Comparison of ENCODE assay signal across 8 cellular contexts in genomic region chr19:6279931-6280591, GRCh38. TPM values are rescaled to one million over a fixed set of nuclear protein-coding genes. Genes with fewer than 3 reads are reported as not detected.
DNase-seq lines count a peak whose midpoint lies in the region; ATAC-seq, FAIRE-seq and TF ChIP-seq lines count a peak whose summit lies in the region.

Gene MLLT1, minus strand, starts transcription at chr19:6279975. Its CDS starts 191 bp downstream, at chr19:6279784.

- peak; percentile 74 for DNase-seq in AG04449 (ENCODE audit: low read depth, low spot score)
- peak; percentile 97 for DNase-seq in NCI-H226
- peak; percentile 97 for DNase-seq in WTC11 (ENCODE audit: low spot score)
- peak; percentile 80 for DNase-seq in bronchial epithelial cell (ENCODE audit: low read depth)
- peak; percentile 100 for DNase-seq in iPS-NIHi7 (ENCODE audit: extremely low spot score)
- peak; percentile 88 for DNase-seq in smooth muscle cell of the brain vasculature (ENCODE audit: low read depth, low spot score)

- H3K4me3 ChIP-seq in AG04449 (ENCODE audit: low read depth, low read length) (peak within 1 kb of the TSS; percentile 78), bronchial epithelial cell (ENCODE audit: low read depth, low read length) (peak within 1 kb of the TSS; percentile 75)

- peaks cover 38% of the 10 kb centered on the region for H3K4me1 Mint-ChIP-seq in WTC11

- CTCF ChIA-PET in AG04449 (lab: Yijun Ruan, JAX) (interaction anchor here (0.7 to 1.0 kb wide), 4 partner anchors 8 to 152 kb away, joined by 3 read pairs; no protein-coding TSS in a partner anchor), WTC11 (lab: Charles Lee) (no interaction called here)

- POLR2A ChIA-PET in AG04449 (lab: Yijun Ruan, JAX), result no interaction called here
- POLR2A ChIA-PET in WTC11 (lab: Charles Lee), result no interaction called here

- no peaks in the 10 kb centered on the region for H3K27me3 ChIP-seq in bronchial epithelial cell (ENCODE audit: control insufficient read depth, insufficient read depth, low read length)

- ATAC-seq in GM18868 (IDR thresholded peaks at IDR 0.05; ENCODE audit: unreplicated experiment), result peak; percentile 98
- peak; percentile 86 for ATAC-seq in HG03135 (IDR thresholded peaks at IDR 0.05; ENCODE audit: unreplicated experiment)
- ATAC-seq in WTC11, result peak; percentile 98

- H3K36me3 Mint-ChIP-seq in WTC11, result no peaks in the 10 kb centered on the region; the same call in 1 of the 2 replicates

- H3K36me3 ChIP-seq in bronchial epithelial cell (ENCODE audit: control insufficient read depth, insufficient read depth, low read length), result no peaks in the 10 kb centered on the region

- peaks cover 22% of the 10 kb centered on the region for H3K9me3 Mint-ChIP-seq in WTC11

- peak within 1 kb of the TSS; percentile 86 for H3K4me3 Mint-ChIP-seq in WTC11

- H3K27me3 Mint-ChIP-seq in WTC11 (ENCODE audit: low read depth), result peaks cover 23% of the 10 kb centered on the region

- TF ChIP-seq CTCF in AG04449 (IDR thresholded peaks at IDR 0.05; ENCODE audit: insufficient read depth, low read length, missing control alignments) (peak; percentile 58), WTC11 (IDR thresholded peaks at IDR 0.05) (peak; percentile 77), bronchial epithelial cell (IDR thresholded peaks at IDR 0.05; ENCODE audit: insufficient read depth, low read length, severe bottlenecking) (peak; percentile 64)

- no peak for FAIRE-seq in bronchial epithelial cell (lab: Jason Lieb, UNC)

- 0 out of 2 replicates have a peak within 1 kb of the TSS, but pooled peaks have one; percentile 83 for H3K27ac Mint-ChIP-seq in WTC11

TF ChIP-seq in WTC11, 78 proteins besides CTCF, POLR2A, EP300 and RAD21 (continues in another document):
- TF ChIP-seq, protein P1, sequence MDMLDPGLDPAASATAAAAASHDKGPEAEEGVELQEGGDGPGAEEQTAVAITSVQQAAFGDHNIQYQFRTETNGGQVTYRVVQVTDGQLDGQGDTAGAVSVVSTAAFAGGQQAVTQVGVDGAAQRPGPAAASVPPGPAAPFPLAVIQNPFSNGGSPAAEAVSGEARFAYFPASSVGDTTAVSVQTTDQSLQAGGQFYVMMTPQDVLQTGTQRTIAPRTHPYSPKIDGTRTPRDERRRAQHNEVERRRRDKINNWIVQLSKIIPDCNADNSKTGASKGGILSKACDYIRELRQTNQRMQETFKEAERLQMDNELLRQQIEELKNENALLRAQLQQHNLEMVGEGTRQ (CRISPR knock-in tag; IDR thresholded peaks at IDR 0.05), result peak; percentile 71
- TF ChIP-seq ZNF317 (CRISPR knock-in tag; IDR thresholded peaks at IDR 0.05; ENCODE audit: borderline replicate concordance, low read depth) (0 out of 2 replicates have a peak, but pooled peaks have one; percentile 59), ZBTB21 (CRISPR knock-in tag; IDR thresholded peaks at IDR 0.05; ENCODE audit: borderline replicate concordance) (no peak), FOXK1 (CRISPR knock-in tag; IDR thresholded peaks at IDR 0.05) (peak; percentile 69; the same call in 1 of the 2 replicates), GABPB1 (CRISPR knock-in tag; IDR thresholded peaks at IDR 0.05) (peak; percentile 79), EMX1 (CRISPR knock-in tag; IDR thresholded peaks at IDR 0.05) (no peak), ZNF416 (CRISPR knock-in tag; IDR thresholded peaks at IDR 0.05) (no peak), CBFB (CRISPR knock-in tag; IDR thresholded peaks at IDR 0.05; ENCODE audit: low read depth) (no peak), JUN (CRISPR knock-in tag; IDR thresholded peaks at IDR 0.05) (no peak), HMGXB4 (CRISPR knock-in tag; IDR thresholded peaks at IDR 0.05) (no peak), IRF2 (CRISPR knock-in tag; IDR thresholded peaks at IDR 0.05; ENCODE audit: borderline replicate concordance, low read depth) (no peak), NFATC4 (CRISPR knock-in tag; IDR thresholded peaks at IDR 0.05) (no peak), ATF1 (CRISPR knock-in tag; IDR thresholded peaks at IDR 0.05) (0 out of 2 replicates have a peak, but pooled peaks have one; percentile 61), ELF4 (CRISPR knock-in tag; IDR thresholded peaks at IDR 0.05; ENCODE audit: low read depth) (no peak), JAZF1 (CRISPR knock-in tag; IDR thresholded peaks at IDR 0.05) (no peak), KAT7 (CRISPR knock-in tag; IDR thresholded peaks at IDR 0.05; ENCODE audit: borderline replicate concordance) (no peak), SP1 (CRISPR knock-in tag; conservative IDR thresholded peaks at IDR 0.05) (peak; percentile 77), AFF4 (CRISPR knock-in tag; IDR thresholded peaks at IDR 0.05; ENCODE audit: borderline replicate concordance) (peak; percentile 51; the same call in 1 of the 2 replicates), FOXP1 (CRISPR knock-in tag; IDR thresholded peaks at IDR 0.05; ENCODE audit: borderline replicate concordance) (peak; percentile 57; the same call in 1 of the 2 replicates), TEAD1 (CRISPR knock-in tag; IDR thresholded peaks at IDR 0.05) (peak; percentile 91), ZNF671 (CRISPR knock-in tag; IDR thresholded peaks at IDR 0.05) (no peak), SMAD4 (CRISPR knock-in tag; IDR thresholded peaks at IDR 0.05) (no peak), ZNF121 (CRISPR knock-in tag; IDR thresholded peaks at IDR 0.05) (no peak), ETV6 (CRISPR knock-in tag; IDR thresholded peaks at IDR 0.05) (peak; percentile 80), ZBTB43 (CRISPR knock-in tag; IDR thresholded peaks at IDR 0.05) (0 out of 2 replicates have a peak, but pooled peaks have one; percentile 47), ZNF232 (CRISPR knock-in tag; IDR thresholded peaks at IDR 0.05) (0 out of 2 replicates have a peak, but pooled peaks have one; percentile 66)
- TF ChIP-seq, protein P2, sequence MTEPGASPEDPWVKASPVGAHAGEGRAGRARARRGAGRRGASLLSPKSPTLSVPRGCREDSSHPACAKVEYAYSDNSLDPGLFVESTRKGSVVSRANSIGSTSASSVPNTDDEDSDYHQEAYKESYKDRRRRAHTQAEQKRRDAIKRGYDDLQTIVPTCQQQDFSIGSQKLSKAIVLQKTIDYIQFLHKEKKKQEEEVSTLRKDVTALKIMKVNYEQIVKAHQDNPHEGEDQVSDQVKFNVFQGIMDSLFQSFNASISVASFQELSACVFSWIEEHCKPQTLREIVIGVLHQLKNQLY (CRISPR knock-in tag; IDR thresholded peaks at IDR 0.05), result no peak

RNA-seq across cellular contexts. Expression of gene MLLT1, which starts in this region (rescaled TPM):
- total RNA-seq in WTC11 (2021) (49.9 to 58.2 TPM (median 50.2 TPM) in 3 replicates), bronchial epithelial cell (2.6 and 2.9 TPM in 2 replicates)

Comparison
In these comparisons a context has a peak if more than half of its experiments do, and no peak if none do; other contexts are left out.
1. Peak in every context shown above with its lines: DNase-seq, ATAC-seq and H3K4me3 ChIP-seq.
2. RNA of gene MLLT1 (total RNA-seq): 49.9 to 58.2 TPM in WTC11; 2.6 to 2.9 TPM in bronchial epithelial cell; every median in the first group is over 10 times any median in the second.